22 cellular contexts compared by ENCODE assay signal in genomic region chr6:34575326-34575725, GRCh38. TPM values are rescaled to one million over a fixed set of nuclear protein-coding genes. Genes with fewer than 3 reads are reported as not detected.
DNase-seq lines count a peak whose midpoint lies in the region; ATAC-seq, FAIRE-seq and TF ChIP-seq lines count a peak whose summit lies in the region.
"Had no signal": no experiment of that assay in that cellular context is flagged by ENCODE, and none has a peak within 500 bp of the region (broad histone marks: within the 10 kb centered on the region; RNA-seq: fewer than 3 reads in every experiment).

No MANE protein-coding gene starts in this region.

- TF ChIP-seq RAD21 in HCT116 (IDR thresholded peaks at IDR 0.05; ENCODE audit: low read depth) (no peak), HepG2 (CRISPR knock-in tag; IDR thresholded peaks at IDR 0.05) (no peak)

- in situ Hi-C loops in HepG2 (cut with HindIII; ENCODE audit: extremely low pct_ligation_motif_present, low pct_unique_long_range_greater_than_20kb), result no loop called here

- H3K4me3 ChIP-seq in Caco-2 (ENCODE audit: low read depth, low read length) (no peak overlapping the region), HCT116 (replicated peaks in 1 of 2; ENCODE audit: low read depth in 1 of 2, low read length in 2 of 2) (no peak overlapping the region), HepG2 (replicated peaks in 1 of 3; ENCODE audit: insufficient read depth in 1 of 3, low read depth in 2 of 3, low read length in 3 of 3) (no peak overlapping the region)
- no peak overlapping the region for H3K4me3 ChIP-seq in naive thymus-derived CD4-positive, alpha-beta T cell (ENCODE audit: low read length)
- H3K4me3 ChIP-seq: gastroesophageal sphincter, right lobe of liver, tibial nerve had no signal

- H3K79me2 ChIP-seq in HCT116 (ENCODE audit: insufficient read depth, low read length) (no peaks in the 10 kb centered on the region), HepG2 (ENCODE audit: insufficient read depth, low read length) (no peaks in the 10 kb centered on the region)

- no peak overlapping the region for H2AFZ ChIP-seq in HCT116 (ENCODE audit: low read depth, low read length, poor library complexity, severe bottlenecking)
- no peak overlapping the region for H2AFZ ChIP-seq in HepG2 (ENCODE audit: low read length)

- peak; percentile 20; the same call in 1 of the 2 replicates for ATAC-seq in HCT116
- ATAC-seq in HepG2, result peak; percentile 1; the same call in 1 of the 3 replicates
- no peak for ATAC-seq in GM21786 (IDR thresholded peaks at IDR 0.05; ENCODE audit: unreplicated experiment)
- ATAC-seq in naive thymus-derived CD4-positive, alpha-beta T cell, result no peak
- ATAC-seq: CD8-positive, alpha-beta T cell; esophagus mucosa; gastroesophageal sphincter had no signal

- H3K9me3 ChIP-seq in Caco-2 (no peaks in the 10 kb centered on the region), HCT116 (ENCODE audit: control insufficient read depth in 1 of 2, insufficient read depth in 1 of 2, low read depth in 1 of 2, low read length in 2 of 2) (no peaks in the 10 kb centered on the region), HepG2 (ENCODE audit: low read length) (no peaks in the 10 kb centered on the region)
- H3K9me3 ChIP-seq in naive thymus-derived CD4-positive, alpha-beta T cell (ENCODE audit: control insufficient read depth in 2 of 3, low read length in 3 of 3), result no peaks in the 10 kb centered on the region
- H3K9me3 ChIP-seq: gastroesophageal sphincter, right lobe of liver, tibial nerve had no signal

- peaks cover 41% of the 10 kb centered on the region for H3K36me3 Mint-ChIP-seq in Caco-2 (ENCODE audit: insufficient read depth, unreplicated experiment)
- no peaks in the 10 kb centered on the region for H3K36me3 Mint-ChIP-seq in chondrocyte (ENCODE audit: low read depth)
- no peaks in the 10 kb centered on the region for H3K36me3 Mint-ChIP-seq in naive thymus-derived CD4-positive, alpha-beta T cell
- H3K36me3 Mint-ChIP-seq: CD8-positive, alpha-beta T cell had no signal

- intact Hi-C loops in Caco-2 (cut with micrococcal nuclease; ENCODE audit: unreplicated experiment), result no loop called here
- intact Hi-C loops in HCT116 (cut with micrococcal nuclease), result no loop called here
- intact Hi-C loops in HepG2 (cut with micrococcal nuclease; ENCODE audit: unreplicated experiment), result no loop called here
- intact Hi-C loops in naive thymus-derived CD4-positive, alpha-beta T cell (cut with micrococcal nuclease), result no loop called here

- H3K4me2 ChIP-seq in HCT116 (ENCODE audit: low read length) (no peak overlapping the region), HepG2 (ENCODE audit: low read depth, low read length) (no peak overlapping the region)

- H3K4me3 Mint-ChIP-seq in Caco-2 (ENCODE audit: unreplicated experiment) (no peak overlapping the region), chondrocyte (ENCODE audit: unreplicated experiment) (no peak overlapping the region)
- H3K4me3 Mint-ChIP-seq in naive thymus-derived CD4-positive, alpha-beta T cell, result no peak overlapping the region
- H3K4me3 Mint-ChIP-seq: CD8-positive, alpha-beta T cell had no signal

- TF ChIP-seq CTCF in Caco-2 (IDR thresholded peaks at IDR 0.05; ENCODE audit: insufficient read depth in 1 of 2, low read depth in 1 of 2, low read length in 1 of 2, severe bottlenecking in 1 of 2, unreplicated experiment in 1 of 2), result no peak
- no peak for TF ChIP-seq CTCF in HCT116 (IDR thresholded peaks at IDR 0.05 in 2 of 3, conservative IDR thresholded peaks at IDR 0.05 in 1 of 3; ENCODE audit: borderline replicate concordance in 1 of 3, insufficient read depth in 1 of 3, low read depth in 2 of 3, low read length in 2 of 3)
- TF ChIP-seq CTCF in chondrocyte (IDR thresholded peaks at IDR 0.05), result peak; percentile 7
- peak; percentile 37 for TF ChIP-seq CTCF in HepG2 (CRISPR knock-in tag; IDR thresholded peaks at IDR 0.05)

- no peak overlapping the region for H3K27ac ChIP-seq in HCT116 (ENCODE audit: low read depth, low read length)
- no peak overlapping the region for H3K27ac ChIP-seq in HepG2 (ENCODE audit: extremely low read length, insufficient read depth, low read length)
- H3K27ac ChIP-seq in naive thymus-derived CD4-positive, alpha-beta T cell (ENCODE audit: low read depth, low read length), result no peak overlapping the region
- H3K27ac ChIP-seq: gastroesophageal sphincter, right lobe of liver, tibial nerve had no signal

- RAD21 ChIA-PET in HCT116 (lab: Charles Lee; ENCODE audit: low non-redundant PET in 1 of 2, low total read pairs in 2 of 2, uncharacterized antibody in 2 of 2, unreplicated experiment in 2 of 2), result no interaction called here

- no peaks in the 10 kb centered on the region for H3K9me2 ChIP-seq in HCT116 (ENCODE audit: insufficient read depth)

- H3K9ac ChIP-seq in HCT116 (ENCODE audit: low read length), result no peak overlapping the region
- no peak overlapping the region for H3K9ac ChIP-seq in HepG2 (ENCODE audit: insufficient read depth, low read depth, low read length)

- TF ChIP-seq EP300 in HepG2 (IDR thresholded peaks at IDR 0.05; ENCODE audit: low read depth in 2 of 2, low read length in 2 of 2), result no peak
- TF ChIP-seq EP300 in HepG2 (CRISPR knock-in tag; IDR thresholded peaks at IDR 0.05; ENCODE audit: borderline replicate concordance), result no peak

- CTCF ChIA-PET in Caco-2 (lab: Charles Lee) (interaction anchor here (0.5 to 2.2 kb wide), 3 partner anchors 34 to 115 kb away, joined by 3 to 9 read pairs (median 3); no protein-coding TSS in a partner anchor), HCT116 (lab: Charles Lee) (no interaction called here), HepG2 (lab: Yijun Ruan, JAX; ENCODE audit: low intra/inter-chr PET ratio, low total read pairs) (no interaction called here)
- CTCF ChIA-PET in naive thymus-derived CD4-positive, alpha-beta T cell (lab: Charles Lee), result no interaction called here

- POLR2A ChIA-PET in Caco-2 (lab: Charles Lee), result no interaction called here
- POLR2A ChIA-PET in HCT116 (lab: Charles Lee), result no interaction called here
- POLR2A ChIA-PET in HepG2 (lab: Yijun Ruan, JAX), result no interaction called here
- POLR2A ChIA-PET in naive thymus-derived CD4-positive, alpha-beta T cell (lab: Charles Lee), result no interaction called here

- H3K4me1 Mint-ChIP-seq in Caco-2 (ENCODE audit: low read depth, unreplicated experiment), result no peaks in the 10 kb centered on the region
- H3K4me1 Mint-ChIP-seq in chondrocyte (ENCODE audit: low read depth), result no peaks in the 10 kb centered on the region
- peaks cover 0 to 5% (median 4%) of the 10 kb centered on the region in 7 donors for H3K4me1 Mint-ChIP-seq in naive thymus-derived CD4-positive, alpha-beta T cell

- DNase-seq in Caco-2 (no peak), HCT116 (ENCODE audit: low read depth, low spot score) (no peak), chondrocyte (ENCODE audit: low spot score) (peak; percentile 15), HepG2 (ENCODE audit: low spot score) (no peak), ureter (ENCODE audit: low spot score) (no peak)
- no peak for DNase-seq in central memory CD4-positive, alpha-beta T cell
- DNase-seq in naive thymus-derived CD4-positive, alpha-beta T cell, result no peak
- DNase-seq: activated CD4-positive, alpha-beta T cell treated with anti-CD3 and anti-CD28 coated beads for 48 hours; activated gamma-delta T cell; anterior cingulate cortex; caudate nucleus; CD8-positive, alpha-beta T cell; NCI-H2227 treated with DMSO at 0.1 percent for 48 hours; RPMI8226; stimulated activated naive CD4-positive, alpha-beta T cell had no signal

- WGBS in HepG2 (ENCODE audit: low lambda C conversion rate), result 88% methylated on average over 3 of the region's 3 CpGs

- H4K20me1 ChIP-seq in HCT116 (ENCODE audit: insufficient read depth) (no peaks in the 10 kb centered on the region), HepG2 (ENCODE audit: insufficient read depth, low read length) (no peaks in the 10 kb centered on the region)

- no TSS peak for BruUV-seq in Caco-2 (replicated peaks; lab: Mats Ljungman, UMichigan)
- BruUV-seq in HCT116 (replicated peaks; lab: Mats Ljungman, UMichigan), result no TSS peak
- BruUV-seq in HepG2 (replicated peaks; lab: Mats Ljungman, UMichigan), result no TSS peak

- H3K27me3 Mint-ChIP-seq in Caco-2 (ENCODE audit: insufficient read depth, unreplicated experiment), result no peaks in the 10 kb centered on the region
- H3K27me3 Mint-ChIP-seq in chondrocyte (ENCODE audit: low read depth), result no peaks in the 10 kb centered on the region
- H3K27me3 Mint-ChIP-seq in naive thymus-derived CD4-positive, alpha-beta T cell, result no peaks in the 10 kb centered on the region

- no peaks in the 10 kb centered on the region for H3K9me3 Mint-ChIP-seq in Caco-2 (ENCODE audit: unreplicated experiment)
- H3K9me3 Mint-ChIP-seq in chondrocyte (ENCODE audit: low read depth), result no peaks in the 10 kb centered on the region
- no peaks in the 10 kb centered on the region for H3K9me3 Mint-ChIP-seq in naive thymus-derived CD4-positive, alpha-beta T cell
- H3K9me3 Mint-ChIP-seq: CD8-positive, alpha-beta T cell had no signal

- peak overlapping the region; percentile 65 for H3K27ac Mint-ChIP-seq in Caco-2 (ENCODE audit: unreplicated experiment)
- no peak overlapping the region for H3K27ac Mint-ChIP-seq in chondrocyte (ENCODE audit: unreplicated experiment)
- H3K27ac Mint-ChIP-seq in naive thymus-derived CD4-positive, alpha-beta T cell, result no peak overlapping the region
- H3K27ac Mint-ChIP-seq: CD8-positive, alpha-beta T cell had no signal

- no peaks in the 10 kb centered on the region; the same call in 1 of the 2 replicates for H3K36me3 ChIP-seq in Caco-2 (ENCODE audit: control insufficient read depth, insufficient read depth, low read length)
- no peaks in the 10 kb centered on the region for H3K36me3 ChIP-seq in HCT116 (ENCODE audit: control insufficient read depth in 1 of 2, insufficient read depth in 2 of 2, low read length in 2 of 2)
- no peaks in the 10 kb centered on the region for H3K36me3 ChIP-seq in HepG2 (replicated peaks in 1 of 2; ENCODE audit: control insufficient read depth in 1 of 2, insufficient read depth in 2 of 2, low read length in 2 of 2)
- H3K36me3 ChIP-seq in naive thymus-derived CD4-positive, alpha-beta T cell (ENCODE audit: control insufficient read depth in 2 of 3, insufficient read depth in 3 of 3, low read length in 3 of 3), result no peaks in the 10 kb centered on the region
- H3K36me3 ChIP-seq: gastroesophageal sphincter, right lobe of liver, tibial nerve had no signal

- TF ChIP-seq POLR2A in HCT116 (IDR thresholded peaks at IDR 0.05; ENCODE audit: borderline replicate concordance, extremely low read depth, insufficient read depth, insufficient read length) (no peak), HepG2 (IDR thresholded peaks at IDR 0.05; ENCODE audit: insufficient read depth in 1 of 2, low read depth in 2 of 2, low read length in 2 of 2) (no peak)

- no peak for FAIRE-seq in HepG2 (lab: Jason Lieb, UNC)
- FAIRE-seq: TTC549 had no signal

- H3K4me1 ChIP-seq in Caco-2 (no peaks in the 10 kb centered on the region), HCT116 (ENCODE audit: control insufficient read depth in 1 of 2, insufficient read depth in 2 of 2, low read length in 2 of 2) (no peaks in the 10 kb centered on the region), HepG2 (ENCODE audit: insufficient read depth, low read length) (peaks cover 17% of the 10 kb centered on the region)
- H3K4me1 ChIP-seq in naive thymus-derived CD4-positive, alpha-beta T cell (ENCODE audit: control insufficient read depth in 2 of 2, insufficient read depth in 2 of 2, low read length in 2 of 2), result no peaks in the 10 kb centered on the region
- H3K4me1 ChIP-seq: gastroesophageal sphincter, right lobe of liver, tibial nerve had no signal

- H3K27me3 ChIP-seq in Caco-2 (replicated peaks; ENCODE audit: control insufficient read depth, insufficient read depth, low read length), result no peaks in the 10 kb centered on the region
- H3K27me3 ChIP-seq in HCT116 (ENCODE audit: insufficient read depth, low read length), result no peaks in the 10 kb centered on the region
- H3K27me3 ChIP-seq in HepG2 (ENCODE audit: control insufficient read depth in 1 of 2, insufficient read depth in 2 of 2, low read length in 2 of 2), result peaks cover 0 to 1% of the 10 kb centered on the region in 2 experiments; a peak in 1 of 5 replicates
- H3K27me3 ChIP-seq in naive thymus-derived CD4-positive, alpha-beta T cell (ENCODE audit: control insufficient read depth in 2 of 2, insufficient read depth in 2 of 2, low read length in 2 of 2), result no peaks in the 10 kb centered on the region
- H3K27me3 ChIP-seq: right lobe of liver had no signal

RNA-seq across cellular contexts. Expression of gene SPDEF, which starts 19.2 kb away (rescaled TPM):
- total RNA-seq in Caco-2 (2022), result 0.67 and 0.77 TPM in 2 replicates
- total RNA-seq in HCT116 (2021; ENCODE audit: unreplicated experiment), result 0.39 TPM
- polyA plus RNA-seq in HCT116 (2012), result 0.26 and 0.32 TPM in 2 replicates
- 0.10 TPM in 1 of 3 replicates, not detected in the others for total RNA-seq in chondrocyte
- total RNA-seq in HepG2 (2016; rRNA removed; fragmentation: Illumina TruSeq; extraction: Trizol), result not detected in 2 replicates
- total RNA-seq in HepG2 (2016; cell fraction: cytosol; rRNA removed; fragmentation: Illumina TruSeq; extraction: Trizol; ENCODE audit: low read depth), result not detected in 2 replicates
- not detected in 2 replicates for total RNA-seq in HepG2 (2016; cell fraction: insoluble cytoplasmic fraction; rRNA removed; fragmentation: Illumina TruSeq; extraction: Trizol)
- total RNA-seq in HepG2 (2016; cell fraction: membrane; rRNA removed; fragmentation: Illumina TruSeq; extraction: Trizol), result not detected in 2 replicates
- total RNA-seq in HepG2 (2016; cell fraction: nucleus; rRNA removed; fragmentation: Illumina TruSeq; extraction: Trizol), result not detected in 2 replicates
- polyA plus RNA-seq in HepG2 (2011; rRNA removed), result 0.03 TPM in 1 of 2 replicates, not detected in the other
- not detected in 2 replicates for polyA plus RNA-seq in HepG2 (2011; cell fraction: cytosol; rRNA removed)
- 0.07 and 0.08 TPM in 2 replicates for polyA plus RNA-seq in HepG2 (2011; cell fraction: nucleus; rRNA removed)
- not detected in 2 replicates for polyA plus RNA-seq in HepG2 (2012)
- not detected in 2 replicates for polyA plus RNA-seq in HepG2 (2016; cell fraction: cytosol; fragmentation: Illumina TruSeq; extraction: Trizol; ENCODE audit: low read depth)
- polyA plus RNA-seq in HepG2 (2016; cell fraction: insoluble cytoplasmic fraction; fragmentation: Illumina TruSeq; extraction: Trizol; ENCODE audit: low read depth), result not detected in 2 replicates
- polyA plus RNA-seq in HepG2 (2016; cell fraction: membrane; fragmentation: Illumina TruSeq; extraction: Trizol; ENCODE audit: low read depth), result not detected in 2 replicates
- polyA plus RNA-seq in HepG2 (2016; cell fraction: nucleus; fragmentation: Illumina TruSeq; extraction: Trizol; ENCODE audit: insufficient read depth, low read depth), result not detected in 2 replicates
- not detected in 2 replicates for polyA minus RNA-seq in HepG2 (2011; rRNA and poly(A)+ RNA removed; ENCODE audit: low replicate concordance)
- polyA minus RNA-seq in HepG2 (2011; cell fraction: cytosol; rRNA and poly(A)+ RNA removed), result not detected in 2 replicates
- not detected in 2 replicates for polyA minus RNA-seq in HepG2 (2011; cell fraction: nucleus; rRNA and poly(A)+ RNA removed)
- 3.5 TPM for total RNA-seq in ureter
- under 1 TPM in 2 of 5 experiments, not detected in 3; 0.39 to 0.40 TPM for total RNA-seq in naive thymus-derived CD4-positive, alpha-beta T cell
- polyA plus RNA-seq in naive thymus-derived CD4-positive, alpha-beta T cell, result not detected
- total RNA-seq: MCF 10A, right lobe of liver, tibial nerve had no signal

Comparison
In these comparisons a context has a peak if more than half of its experiments do, and no peak if none do; other contexts are left out.
1. CTCF ChIP-seq: peak in chondrocyte (single experiment) and HepG2 (single experiment); none in Caco-2 (0 of 2) and HCT116 (0 of 3).
2. ATAC-seq: peak in HCT116 (single experiment) and HepG2 (single experiment); none in GM21786 (single experiment) and naive thymus-derived CD4-positive, alpha-beta T cell (single experiment).